Comparison of ENCODE assay signal across 9 cellular contexts in genomic region chr2:187497858-187498463, GRCh38. TPM values are rescaled to one million over a fixed set of nuclear protein-coding genes. Genes with fewer than 3 reads are reported as not detected.
DNase-seq lines count a peak whose midpoint lies in the region; ATAC-seq, FAIRE-seq and TF ChIP-seq lines count a peak whose summit lies in the region.
"Had no signal": no experiment of that assay in that cellular context is flagged by ENCODE, and none has a peak within 500 bp of the region (broad histone marks: within the 10 kb centered on the region; RNA-seq: fewer than 3 reads in every experiment).

No MANE protein-coding gene starts in this region.

- no peaks in the 10 kb centered on the region for H3K9me3 ChIP-seq in upper lobe of left lung

- no peak for DNase-seq in activated CD8-positive, alpha-beta T cell treated with anti-CD3 and anti-CD28 coated beads for 36 hours
- DNase-seq in activated CD8-positive, alpha-beta T cell treated with anti-CD3 and anti-CD28 coated beads, Interleukin-2, amount 10 ng/mL, durations not matched to agents 7 days and 5 days: no peak
- DNase-seq in RCC 7860 (ENCODE audit: low spot score): no peak
- peak; percentile 26 for DNase-seq in fibroblast of villous mesenchyme (ENCODE audit: low read depth)
- DNase-seq in upper lobe of left lung: no peak
- DNase-seq in NCI-H2107 treated with DMSO at 0.1 percent for 48 hours (lab: John Stamatoyannopoulos, UW; ENCODE audit: unreplicated experiment): no peak
- DNase-seq in activated effector memory CD4-positive, alpha-beta T cell treated with anti-CD3 and anti-CD28 coated beads, Interleukin-2, amount 50 U/mL, for 16 hours: no peak
- DNase-seq: activated T-cell treated with anti-CD3 and anti-CD28 coated beads, Interleukin-2, amount 50 U/mL, for 48 hours had no signal

- POLR2A ChIA-PET in activated CD8-positive, alpha-beta T cell treated with anti-CD3 and anti-CD28 coated beads for 36 hours (lab: Charles Lee): no interaction called here
- POLR2A ChIA-PET in activated CD8-positive, alpha-beta T cell treated with anti-CD3 and anti-CD28 coated beads, Interleukin-2, amount 10 ng/mL, durations not matched to agents 7 days and 5 days (lab: Charles Lee): no interaction called here

- no peaks in the 10 kb centered on the region for H3K36me3 Mint-ChIP-seq in activated CD8-positive, alpha-beta T cell treated with anti-CD3 and anti-CD28 coated beads for 36 hours (ENCODE audit: low read depth)
- no peaks in the 10 kb centered on the region for H3K36me3 Mint-ChIP-seq in activated CD8-positive, alpha-beta T cell treated with anti-CD3 and anti-CD28 coated beads, Interleukin-2, amount 10 ng/mL, durations not matched to agents 7 days and 5 days (ENCODE audit: low read depth)

- 26 to 38% methylated on average over 1 of the region's 1 CpG for WGBS in upper lobe of left lung, 2 donors

- H3K27ac Mint-ChIP-seq in activated CD8-positive, alpha-beta T cell treated with anti-CD3 and anti-CD28 coated beads for 36 hours: no peak overlapping the region
- no peak overlapping the region for H3K27ac Mint-ChIP-seq in activated CD8-positive, alpha-beta T cell treated with anti-CD3 and anti-CD28 coated beads, Interleukin-2, amount 10 ng/mL, durations not matched to agents 7 days and 5 days

- CTCF ChIA-PET in activated CD8-positive, alpha-beta T cell treated with anti-CD3 and anti-CD28 coated beads for 36 hours (lab: Charles Lee): interaction anchor here (2.3 to 2.7 kb wide), 3 partner anchors 77 to 345 kb away, joined by 8 to 83 read pairs (median 15); no protein-coding TSS in a partner anchor
- CTCF ChIA-PET in activated CD8-positive, alpha-beta T cell treated with anti-CD3 and anti-CD28 coated beads, Interleukin-2, amount 10 ng/mL, durations not matched to agents 7 days and 5 days (lab: Charles Lee): interaction anchor here (2.3 to 3.3 kb wide), 2 partner anchors 69 to 85 kb away, joined by 7 to 86 read pairs; no protein-coding TSS in a partner anchor

- ATAC-seq in activated CD8-positive, alpha-beta T cell treated with anti-CD3 and anti-CD28 coated beads for 36 hours: no peak
- ATAC-seq in activated CD8-positive, alpha-beta T cell treated with anti-CD3 and anti-CD28 coated beads, Interleukin-2, amount 10 ng/mL, durations not matched to agents 7 days and 5 days: no peak
- ATAC-seq in upper lobe of left lung (ENCODE audit: low FRiP score in 2 of 2) (no peak), HG02973 (IDR thresholded peaks at IDR 0.05; ENCODE audit: unreplicated experiment) (no peak)

- no peak overlapping the region for H3K27ac ChIP-seq in upper lobe of left lung

- TF ChIP-seq EP300 in upper lobe of left lung (IDR thresholded peaks at IDR 0.05): no peak

- H3K36me3 ChIP-seq in upper lobe of left lung: peaks cover 0 to 50% (median 12%) of the 10 kb centered on the region in 4 donors

- H3K9me3 Mint-ChIP-seq in activated CD8-positive, alpha-beta T cell treated with anti-CD3 and anti-CD28 coated beads for 36 hours: peaks cover 2% of the 10 kb centered on the region
- H3K9me3 Mint-ChIP-seq in activated CD8-positive, alpha-beta T cell treated with anti-CD3 and anti-CD28 coated beads, Interleukin-2, amount 10 ng/mL, durations not matched to agents 7 days and 5 days (ENCODE audit: insufficient read depth): no peaks in the 10 kb centered on the region

- peak; percentile 54 for TF ChIP-seq CTCF in activated CD8-positive, alpha-beta T cell treated with anti-CD3 and anti-CD28 coated beads for 36 hours (IDR thresholded peaks at IDR 0.05)
- TF ChIP-seq CTCF in fibroblast of villous mesenchyme (IDR thresholded peaks at IDR 0.05; ENCODE audit: insufficient read depth, low read depth, low read length) (peak; percentile 52), upper lobe of left lung (IDR thresholded peaks at IDR 0.05) (peak in 4 of 6 experiments; percentile 16 to 34 (median 26))

- intact Hi-C loops in activated CD8-positive, alpha-beta T cell treated with anti-CD3 and anti-CD28 coated beads for 36 hours (cut with micrococcal nuclease): no loop called here

- no peaks in the 10 kb centered on the region for H3K4me1 Mint-ChIP-seq in activated CD8-positive, alpha-beta T cell treated with anti-CD3 and anti-CD28 coated beads for 36 hours (ENCODE audit: low read depth)
- no peaks in the 10 kb centered on the region for H3K4me1 Mint-ChIP-seq in activated CD8-positive, alpha-beta T cell treated with anti-CD3 and anti-CD28 coated beads, Interleukin-2, amount 10 ng/mL, durations not matched to agents 7 days and 5 days (ENCODE audit: low read depth)

- H3K27me3 Mint-ChIP-seq in activated CD8-positive, alpha-beta T cell treated with anti-CD3 and anti-CD28 coated beads for 36 hours: peaks cover 1% of the 10 kb centered on the region
- H3K27me3 Mint-ChIP-seq in activated CD8-positive, alpha-beta T cell treated with anti-CD3 and anti-CD28 coated beads, Interleukin-2, amount 10 ng/mL, durations not matched to agents 7 days and 5 days (ENCODE audit: low read depth): peaks cover 2% of the 10 kb centered on the region

- TF ChIP-seq POLR2A in upper lobe of left lung (IDR thresholded peaks at IDR 0.05): no peak

- H3K4me3 Mint-ChIP-seq in activated CD8-positive, alpha-beta T cell treated with anti-CD3 and anti-CD28 coated beads for 36 hours: no peak overlapping the region
- H3K4me3 Mint-ChIP-seq in activated CD8-positive, alpha-beta T cell treated with anti-CD3 and anti-CD28 coated beads, Interleukin-2, amount 10 ng/mL, durations not matched to agents 7 days and 5 days: no peak overlapping the region

- H3K4me1 ChIP-seq in upper lobe of left lung: peaks cover 7 to 26% (median 20%) of the 10 kb centered on the region in 4 donors

- no peak overlapping the region for H3K4me3 ChIP-seq in fibroblast of villous mesenchyme (ENCODE audit: low read depth, low read length)
- H3K4me3 ChIP-seq in upper lobe of left lung: no peak overlapping the region

- peak; percentile 80 for FAIRE-seq in RCC 7860 (lab: Jason Lieb, UNC)

- no peaks in the 10 kb centered on the region for H3K27me3 ChIP-seq in upper lobe of left lung

RNA-seq across cellular contexts. Expression of gene CALCRL, which starts 49.9 kb away (rescaled TPM):
- total RNA-seq in activated CD8-positive, alpha-beta T cell treated with anti-CD3 and anti-CD28 coated beads for 36 hours: 1 to 10 TPM in 1 of 2 experiments, under 1 TPM in 1; 0.68 to 1.3 TPM
- total RNA-seq in activated CD8-positive, alpha-beta T cell treated with anti-CD3 and anti-CD28 coated beads, Interleukin-2, amount 10 ng/mL, durations not matched to agents 7 days and 5 days: 1 to 10 TPM in 1 of 2 experiments, under 1 TPM in 1; 0.79 to 1.1 TPM
- total RNA-seq in fibroblast of villous mesenchyme: 1.9 and 2.2 TPM in 2 replicates
- total RNA-seq in upper lobe of left lung: 100 to 1,000 TPM in 2 of 6 donors, 10 to 100 TPM in 4; 30.4 to 118 (median 77.4) TPM

RNA-seq across cellular contexts. Expression of gene TFPI, which starts 56.3 kb away (rescaled TPM):
- total RNA-seq in activated CD8-positive, alpha-beta T cell treated with anti-CD3 and anti-CD28 coated beads for 36 hours: not detected
- not detected for total RNA-seq in activated CD8-positive, alpha-beta T cell treated with anti-CD3 and anti-CD28 coated beads, Interleukin-2, amount 10 ng/mL, durations not matched to agents 7 days and 5 days
- total RNA-seq in fibroblast of villous mesenchyme (110 and 126 TPM in 2 replicates), upper lobe of left lung (100 to 1,000 TPM in 5 of 6 donors, 10 to 100 TPM in 1; 92.3 to 293 (median 243) TPM)

Comparison
In these comparisons a context has a peak if more than half of its experiments do, and no peak if none do; other contexts are left out.
1. RNA of gene TFPI, which starts 56.3 kb away (total RNA-seq): 92.3 to 293 TPM in upper lobe of left lung and 110 to 126 TPM in fibroblast of villous mesenchyme; not detected in activated CD8-positive, alpha-beta T cell treated with anti-CD3 and anti-CD28 coated beads for 36 hours and not detected in activated CD8-positive, alpha-beta T cell treated with anti-CD3 and anti-CD28 coated beads, Interleukin-2, amount 10 ng/mL, durations not matched to agents 7 days and 5 days; every median in the first group is over 10 times any median in the second.
2. Peak in every context shown above with its lines, with median percentiles within 50 percentile points of each other: CTCF ChIP-seq.